In genomic region chr2:232505805-232506360, GRCh38 we compare ENCODE assay signal across 21 cellular contexts. TPM values are rescaled to one million over a fixed set of nuclear protein-coding genes. Genes with fewer than 3 reads are reported as not detected.
DNase-seq lines count a peak whose midpoint lies in the region; ATAC-seq, FAIRE-seq and TF ChIP-seq lines count a peak whose summit lies in the region.
"Had no signal": no experiment of that assay in that cellular context is flagged by ENCODE, and none has a peak within 500 bp of the region (broad histone marks: within the 10 kb centered on the region; RNA-seq: fewer than 3 reads in every experiment).

No MANE protein-coding gene starts in this region.

- H3K4me1 ChIP-seq in H1 (replicated peaks in 1 of 4; ENCODE audit: control insufficient read depth in 3 of 4, insufficient read depth in 4 of 4, low read length in 3 of 4) (peaks cover 0 to 25% (median 17%) of the 10 kb centered on the region in 4 experiments; a peak in 6 of 7 replicates), breast epithelium (peaks cover 0 to 6% of the 10 kb centered on the region in 2 donors)

- H3K56ac ChIP-seq in H1 (replicated peaks; ENCODE audit: insufficient read length, low read depth, low read length) = no peak overlapping the region

- H3K27ac ChIP-seq in H1 (ENCODE audit: low read depth, low read length) (no peak overlapping the region), neural cell (ENCODE audit: low read length) (peak overlapping the region; percentile 65), breast epithelium (no peak overlapping the region)

- peak; percentile 63 for DNase-seq in NCI-H82 treated with DMSO at 0.1 percent for 48 hours (lab: John Stamatoyannopoulos, UW; ENCODE audit: unreplicated experiment)
- DNase-seq in H1 (ENCODE audit: low read depth in 1 of 2, low spot score in 2 of 2) = no peak
- no peak for DNase-seq in medulla oblongata (ENCODE audit: extremely low spot score)
- DNase-seq in breast epithelium (ENCODE audit: low spot score in 2 of 2) = no peak
- DNase-seq in inferior parietal cortex (ENCODE audit: extremely low spot score) = no peak
- DNase-seq: ACHN; DMS79 treated with DMSO at 0.1 percent for 48 hours; MM.1S; NCI-H1092 treated with DMSO at 0.1 percent for 48 hours; NCI-H146; NCI-H2081; NCI-H2171 treated with DMSO at 0.1 percent for 48 hours; NCI-H446 treated with DMSO at 0.1 percent for 48 hours; NCI-H69; NK-92 treated with Interleukin-12 subunit alpha and Interleukin-12 subunit beta, amount 100 ng/mL, for 24 hours; SHP77 had no signal

- H3K79me1 ChIP-seq in H1 (ENCODE audit: low read depth, low read length) = no peaks in the 10 kb centered on the region

- no peaks in the 10 kb centered on the region for H3K9me3 ChIP-seq in H1 (ENCODE audit: insufficient read depth in 2 of 2, low read depth in 1 of 2, low read length in 1 of 2)
- no peaks in the 10 kb centered on the region for H3K9me3 ChIP-seq in neural cell (ENCODE audit: low read length)
- no peaks in the 10 kb centered on the region for H3K9me3 ChIP-seq in breast epithelium

- no peak overlapping the region for H2BK12ac ChIP-seq in H1 (ENCODE audit: low read depth, low read length)

- H2BK5ac ChIP-seq in H1 (ENCODE audit: low read depth, low read length) = no peak overlapping the region

- TF ChIP-seq EP300 in H1 (IDR thresholded peaks at IDR 0.05; ENCODE audit: borderline replicate concordance in 1 of 2, low read depth in 2 of 2, low read length in 2 of 2) = no peak
- TF ChIP-seq EP300 in neural cell (conservative IDR thresholded peaks at IDR 0.05; ENCODE audit: poor library complexity, severe bottlenecking) = no peak

- TF ChIP-seq POLR2A in H1 (IDR thresholded peaks at IDR 0.05; ENCODE audit: control extremely low read depth in 1 of 2, low read depth in 2 of 2, low read length in 2 of 2) (no peak), breast epithelium (IDR thresholded peaks at IDR 0.05) (no peak)

- H3K4me2 ChIP-seq in H1 (ENCODE audit: insufficient read depth in 1 of 2, low read depth in 2 of 2, low read length in 2 of 2) (peak overlapping the region; percentile 30 to 36; a peak in 2 of 4 replicates), neural cell (ENCODE audit: low read length) (no peak overlapping the region)

- peaks cover 12% of the 10 kb centered on the region for H3K23me2 ChIP-seq in H1 (ENCODE audit: low read depth, low read length)

- H3K9me2 ChIP-seq in neural cell (ENCODE audit: insufficient read depth, low read length) = no peaks in the 10 kb centered on the region

- H3K18ac ChIP-seq in H1 (ENCODE audit: extremely low read depth, low read length) = no peak overlapping the region

- H3K9ac ChIP-seq in H1 (replicated peaks in 1 of 4; ENCODE audit: extremely low read depth in 1 of 4, low read depth in 3 of 4, low read length in 3 of 4) (no peak overlapping the region), neural cell (ENCODE audit: low read length) (peak overlapping the region; percentile 51)

- no peak overlapping the region for H3K23ac ChIP-seq in H1 (ENCODE audit: insufficient read length)

- ATAC-seq in HG03039 (IDR thresholded peaks at IDR 0.05; ENCODE audit: unreplicated experiment) = no peak

- peak overlapping the region; percentile 11; the same call in 1 of the 2 replicates for H4K8ac ChIP-seq in H1 (ENCODE audit: extremely low read depth, insufficient read depth, low read length)

- 45% methylated on average over 9 of the region's 14 CpGs; no CpG with 5 or more reads in 1 of the 2 experiments for WGBS in H1 (ENCODE audit: extremely low coverage in 1 of 2, insufficient coverage in 1 of 2, insufficient read length in 1 of 2, insufficient replicate concordance in 2 of 2, low coverage in 1 of 2, low lambda C conversion rate in 2 of 2, missing lambda C conversion rate in 1 of 2), 2 experiments

- no peak for TF ChIP-seq RAD21 in H1 (IDR thresholded peaks at IDR 0.05 in 1 of 2, conservative IDR thresholded peaks at IDR 0.05 in 1 of 2; ENCODE audit: low read depth in 2 of 2, low read length in 2 of 2)
- TF ChIP-seq RAD21 in neural cell (conservative IDR thresholded peaks at IDR 0.05) = no peak

- H2AFZ ChIP-seq in H1 (ENCODE audit: low read length) (no peak overlapping the region), neural cell (ENCODE audit: low read depth, low read length) (peak overlapping the region; percentile 21)

- H2AK5ac ChIP-seq in H1 (ENCODE audit: low read depth, low read length) = no peak overlapping the region

- peak overlapping the region in 1 of 4 experiments; percentile 18; a peak in 1 of 8 replicates for H3K4me3 ChIP-seq in H1 (ENCODE audit: extremely low read depth in 1 of 4, insufficient read depth in 2 of 4, low read depth in 3 of 4, low read length in 4 of 4)
- H3K4me3 ChIP-seq in neural cell (ENCODE audit: low read length) = no peak overlapping the region
- no peak overlapping the region for H3K4me3 ChIP-seq in breast epithelium

- H2BK15ac ChIP-seq in H1 (ENCODE audit: low read length) = no peak overlapping the region

- H3K27me3 ChIP-seq in H1 (replicated peaks in 1 of 4; ENCODE audit: control insufficient read depth in 3 of 4, extremely low read depth in 1 of 4, insufficient read depth in 3 of 4, low read length in 3 of 4) (peaks cover 15 to 47% (median 42%) of the 10 kb centered on the region in 4 experiments), neural cell (ENCODE audit: insufficient read depth, low read depth, low read length) (peaks cover 10% of the 10 kb centered on the region), breast epithelium (peaks cover 0 to 11% of the 10 kb centered on the region in 2 donors)

- intact Hi-C loops in breast epithelium (cut with DNase I; ENCODE audit: low total_unique reads) = no loop called here

- H3K4ac ChIP-seq in H1 (replicated peaks; ENCODE audit: insufficient read length, low read depth, low read length) = no peak overlapping the region

- no peak overlapping the region for H2BK120ac ChIP-seq in H1 (replicated peaks; ENCODE audit: low read depth, low read length)

- POLR2A ChIA-PET in H1 (lab: Charles Lee; ENCODE audit: partially characterized antibody) = interaction anchor here (1.0 kb wide), 1 partner anchor 17 kb away, joined by 3 read pairs; no protein-coding TSS in a partner anchor

- H3F3A ChIP-seq in neural cell (ENCODE audit: insufficient read depth, low read length, poor library complexity, severe bottlenecking) = peaks cover 5% of the 10 kb centered on the region

- H3K36me3 ChIP-seq in H1 (ENCODE audit: control insufficient read depth in 2 of 4, insufficient read depth in 4 of 4, low read length in 3 of 4) (no peaks in the 10 kb centered on the region), neural cell (ENCODE audit: insufficient read depth, low read length) (no peaks in the 10 kb centered on the region), breast epithelium (no peaks in the 10 kb centered on the region)

- H3K79me2 ChIP-seq in H1 (ENCODE audit: control insufficient read depth in 1 of 2, insufficient read depth in 2 of 2, low read length in 2 of 2) (no peaks in the 10 kb centered on the region), neural cell (replicated peaks; ENCODE audit: insufficient read depth, low read length) (no peaks in the 10 kb centered on the region)

- no peak overlapping the region for H4K5ac ChIP-seq in H1 (ENCODE audit: insufficient read length, low read depth, low read length)

- CTCF ChIA-PET in H1 (lab: Charles Lee; ENCODE audit: partially characterized antibody) = interaction anchor here (0.8 to 10.8 kb wide), 8 partner anchors 12 to 170 kb away, joined by 3 to 176 read pairs (median 4); partner anchors contain the start of genes CHRND and PRSS56

- FAIRE-seq in H1 (lab: Jason Lieb, UNC) = no peak

- no peak overlapping the region for H3K14ac ChIP-seq in H1 (ENCODE audit: insufficient read length)

- no peak overlapping the region for H2BK20ac ChIP-seq in H1 (ENCODE audit: low read length)

- no peak overlapping the region for H4K91ac ChIP-seq in H1 (replicated peaks; ENCODE audit: insufficient read length, low read length)

- TF ChIP-seq CTCF in H1 (IDR thresholded peaks at IDR 0.05; ENCODE audit: control extremely low read depth in 1 of 3, insufficient read depth in 1 of 3, low read depth in 1 of 3, low read length in 3 of 3) (no peak), neural cell (IDR thresholded peaks at IDR 0.05; ENCODE audit: poor library complexity, severe bottlenecking) (no peak), breast epithelium (IDR thresholded peaks at IDR 0.05) (no peak)

- peaks cover 0 to 2% of the 10 kb centered on the region in 2 experiments for H4K20me1 ChIP-seq in H1 (replicated peaks in 1 of 2; ENCODE audit: control insufficient read depth in 1 of 2, insufficient read depth in 2 of 2, low read length in 2 of 2)
- H4K20me1 ChIP-seq in neural cell (ENCODE audit: insufficient read depth) = no peaks in the 10 kb centered on the region

RNA-seq across cellular contexts. Expression of gene PRSS56, which starts 14.3 kb away (rescaled TPM):
- not detected in 2 replicates for total RNA-seq in H1 (2021; fragmentation: NEBNext Ultra II Directional; extraction: Animal tissue kit (Norgen Biotek cat#: 25700))
- polyA plus RNA-seq in H1 (2011; rRNA removed) (0.03 and 0.11 TPM in 2 replicates), neural cell (0.16 TPM in 1 of 2 replicates, not detected in the other)
- polyA plus RNA-seq in H1 (2011; cell fraction: cytosol; rRNA removed) = 0.09 TPM
- 0.14 TPM for polyA plus RNA-seq in H1 (2011; cell fraction: nucleus; rRNA removed)
- polyA plus RNA-seq in H1 (2012, experiment 1 of 2) = 0.17 TPM in 1 of 4 replicates, not detected in the others
- polyA plus RNA-seq in H1 (2012, experiment 2 of 2) = not detected
- polyA plus RNA-seq in H1 (2013, experiment 1 of 2) = not detected
- not detected for polyA plus RNA-seq in H1 (2013, experiment 2 of 2)
- polyA minus RNA-seq in H1 (2011; rRNA and poly(A)+ RNA removed) = not detected in 2 replicates
- polyA minus RNA-seq in H1 (2011; cell fraction: cytosol; rRNA and poly(A)+ RNA removed) = not detected
- polyA minus RNA-seq in H1 (2011; cell fraction: nucleus; rRNA and poly(A)+ RNA removed) = not detected
- polyA minus RNA-seq in neural cell = not detected in 2 replicates
- total RNA-seq in breast epithelium = not detected
- total RNA-seq: OCI-LY7 had no signal
- polyA plus RNA-seq: CD14-positive monocyte had no signal

RNA-seq across cellular contexts. Expression of gene ECEL1, which starts 18.2 kb away (rescaled TPM):
- 6.5 and 7.7 TPM in 2 replicates for total RNA-seq in H1 (2021; fragmentation: NEBNext Ultra II Directional; extraction: Animal tissue kit (Norgen Biotek cat#: 25700))
- polyA plus RNA-seq in H1 (2011; rRNA removed) (20.2 and 27.9 TPM in 2 replicates), neural cell (60.9 and 75.6 TPM in 2 replicates)
- polyA plus RNA-seq in H1 (2011; cell fraction: cytosol; rRNA removed) = 18.1 TPM
- polyA plus RNA-seq in H1 (2011; cell fraction: nucleus; rRNA removed) = 86.7 TPM
- 5.2 to 12.4 TPM (median 10.2 TPM) in 4 replicates for polyA plus RNA-seq in H1 (2012, experiment 1 of 2)
- 9.9 TPM for polyA plus RNA-seq in H1 (2012, experiment 2 of 2)
- polyA plus RNA-seq in H1 (2013, experiment 1 of 2) = 8.7 TPM
- polyA plus RNA-seq in H1 (2013, experiment 2 of 2) = 7.6 TPM
- polyA minus RNA-seq in H1 (2011; rRNA and poly(A)+ RNA removed) = 7.0 and 9.2 TPM in 2 replicates
- polyA minus RNA-seq in H1 (2011; cell fraction: cytosol; rRNA and poly(A)+ RNA removed) = 7.3 TPM
- polyA minus RNA-seq in H1 (2011; cell fraction: nucleus; rRNA and poly(A)+ RNA removed) = 11.7 TPM
- polyA minus RNA-seq in neural cell = 43.1 and 46.3 TPM in 2 replicates
- 1 to 10 TPM in 1 of 3 donors, under 1 TPM in 2; 0.15 to 2.3 (median 0.48) TPM for total RNA-seq in breast epithelium
- total RNA-seq: LHCN-M2, OCI-LY7 had no signal
- polyA plus RNA-seq: CD14-positive monocyte had no signal

RNA-seq across cellular contexts. Expression of gene CHRND, which starts 20.1 kb away (rescaled TPM):
- total RNA-seq in H1 (2021; fragmentation: NEBNext Ultra II Directional; extraction: Animal tissue kit (Norgen Biotek cat#: 25700)) = not detected in 2 replicates
- polyA plus RNA-seq in H1 (2011; rRNA removed) = 0.11 and 0.24 TPM in 2 replicates
- 0.21 TPM for polyA plus RNA-seq in H1 (2011; cell fraction: cytosol; rRNA removed)
- polyA plus RNA-seq in H1 (2011; cell fraction: nucleus; rRNA removed) = 0.40 TPM
- 0.09 to 0.27 TPM (median 0.13 TPM) in 3 of 4 replicates, not detected in the other for polyA plus RNA-seq in H1 (2012, experiment 1 of 2)
- polyA plus RNA-seq in H1 (2012, experiment 2 of 2) = 0.35 TPM
- polyA plus RNA-seq in H1 (2013, experiment 1 of 2) = 0.12 TPM
- 0.11 TPM for polyA plus RNA-seq in H1 (2013, experiment 2 of 2)
- polyA minus RNA-seq in H1 (2011; rRNA and poly(A)+ RNA removed) = 0.06 TPM in 1 of 2 replicates, not detected in the other
- not detected for polyA minus RNA-seq in H1 (2011; cell fraction: cytosol; rRNA and poly(A)+ RNA removed)
- polyA minus RNA-seq in H1 (2011; cell fraction: nucleus; rRNA and poly(A)+ RNA removed) = not detected
- not detected in 2 replicates for polyA plus RNA-seq in neural cell
- polyA minus RNA-seq in neural cell = not detected in 2 replicates
- not detected for total RNA-seq in breast epithelium
- total RNA-seq: OCI-LY7 had no signal
- polyA plus RNA-seq: CD14-positive monocyte had no signal

RNA-seq across cellular contexts. Expression of gene CHRNG, which starts 33.6 kb away (rescaled TPM):
- total RNA-seq in H1 (2021; fragmentation: NEBNext Ultra II Directional; extraction: Animal tissue kit (Norgen Biotek cat#: 25700)) = not detected in 2 replicates
- polyA plus RNA-seq in H1 (2011; rRNA removed) = 0.05 TPM in 2 replicates
- 0.08 TPM for polyA plus RNA-seq in H1 (2011; cell fraction: cytosol; rRNA removed)
- 0.14 TPM for polyA plus RNA-seq in H1 (2011; cell fraction: nucleus; rRNA removed)
- polyA plus RNA-seq in H1 (2012, experiment 1 of 2) = 0.09 to 0.12 TPM in 2 of 4 replicates, not detected in the others
- not detected for polyA plus RNA-seq in H1 (2012, experiment 2 of 2)
- polyA plus RNA-seq in H1 (2013, experiment 1 of 2) = 0.02 TPM
- not detected for polyA plus RNA-seq in H1 (2013, experiment 2 of 2)
- not detected in 2 replicates for polyA minus RNA-seq in H1 (2011; rRNA and poly(A)+ RNA removed)
- polyA minus RNA-seq in H1 (2011; cell fraction: cytosol; rRNA and poly(A)+ RNA removed) = not detected
- not detected for polyA minus RNA-seq in H1 (2011; cell fraction: nucleus; rRNA and poly(A)+ RNA removed)
- not detected in 2 replicates for polyA plus RNA-seq in neural cell
- polyA minus RNA-seq in neural cell = not detected in 2 replicates
- total RNA-seq in breast epithelium = not detected
- total RNA-seq: OCI-LY7 had no signal
- polyA plus RNA-seq: CD14-positive monocyte had no signal

RNA-seq across cellular contexts. Expression of gene TIGD1, which starts 44.5 kb away (rescaled TPM):
- 7.9 and 8.3 TPM in 2 replicates for total RNA-seq in H1 (2021; fragmentation: NEBNext Ultra II Directional; extraction: Animal tissue kit (Norgen Biotek cat#: 25700))
- polyA plus RNA-seq in H1 (2011; rRNA removed) = 4.2 and 4.7 TPM in 2 replicates
- 6.3 TPM for polyA plus RNA-seq in H1 (2011; cell fraction: cytosol; rRNA removed)
- polyA plus RNA-seq in H1 (2011; cell fraction: nucleus; rRNA removed) = 7.5 TPM
- polyA plus RNA-seq in H1 (2012, experiment 1 of 2) = 4.8 to 7.0 TPM (median 5.5 TPM) in 4 replicates
- polyA plus RNA-seq in H1 (2012, experiment 2 of 2) = 1.2 TPM
- 8.7 TPM for polyA plus RNA-seq in H1 (2013, experiment 1 of 2)
- 7.2 TPM for polyA plus RNA-seq in H1 (2013, experiment 2 of 2)
- polyA minus RNA-seq in H1 (2011; rRNA and poly(A)+ RNA removed) = 5.9 and 6.4 TPM in 2 replicates
- 4.4 TPM for polyA minus RNA-seq in H1 (2011; cell fraction: cytosol; rRNA and poly(A)+ RNA removed)
- 25.9 TPM for polyA minus RNA-seq in H1 (2011; cell fraction: nucleus; rRNA and poly(A)+ RNA removed)
- polyA plus RNA-seq in neural cell = 29.3 and 29.9 TPM in 2 replicates
- 33.1 and 33.6 TPM in 2 replicates for polyA minus RNA-seq in neural cell
- 1 to 10 TPM; 2.9 to 5.6 (median 5.0) TPM for total RNA-seq in breast epithelium
